8 cellular contexts compared by ENCODE assay signal in genomic region chr17:38871247-38871991, GRCh38.
A peak's percentile ranks its signal among the peaks of the same experiment; 100 is the strongest.
DNase-seq lines count a peak whose midpoint lies in the region; ATAC-seq lines count a peak whose summit lies in the region.

No MANE protein-coding gene starts in this region.

- H3K4me3 Mint-ChIP-seq in effector memory CD8-positive, alpha-beta T cell = peak overlapping the region; percentile 99
- H3K4me3 Mint-ChIP-seq in stimulated activated memory B cell treated with anti-CD40 and anti-IgM and Interleukin-4, amounts not matched to agents 10 μg/mL and 1 μg/mL and 100 μg/mL, for 72 hours = peak overlapping the region; percentile 100

- H3K4me1 ChIP-seq in ES-I3 (ENCODE audit: insufficient read depth, low read length) (peaks cover 42% of the 10 kb centered on the region), mucosa of rectum (ENCODE audit: control insufficient read depth in 2 of 2, insufficient read depth in 2 of 2, low read length in 2 of 2) (peaks cover 36 to 52% of the 10 kb centered on the region in 2 donors)

- H3K27me3 ChIP-seq in mucosa of rectum (ENCODE audit: control insufficient read depth in 2 of 2, insufficient read depth in 2 of 2, low read length in 2 of 2) = no peaks in the 10 kb centered on the region

- H3K9ac ChIP-seq in ES-I3 (ENCODE audit: low read depth, low read length) = peak overlapping the region; percentile 89
- peak overlapping the region; percentile 74 to 82 for H3K9ac ChIP-seq in mucosa of rectum (ENCODE audit: low read depth in 1 of 2, low read length in 2 of 2)

- peaks cover 66% of the 10 kb centered on the region for H3K36me3 Mint-ChIP-seq in effector memory CD8-positive, alpha-beta T cell (ENCODE audit: insufficient read depth)
- peaks cover 7% of the 10 kb centered on the region for H3K36me3 Mint-ChIP-seq in stimulated activated memory B cell treated with anti-CD40 and anti-IgM and Interleukin-4, amounts not matched to agents 10 μg/mL and 1 μg/mL and 100 μg/mL, for 72 hours

- H3K36me3 ChIP-seq in ES-I3 (ENCODE audit: insufficient read depth, low read length) = no peaks in the 10 kb centered on the region
- H3K36me3 ChIP-seq in mucosa of rectum (ENCODE audit: control insufficient read depth in 2 of 2, insufficient read depth in 2 of 2, low read length in 2 of 2) = peaks cover 0 to 16% of the 10 kb centered on the region in 2 donors

- H3K9me3 Mint-ChIP-seq in effector memory CD8-positive, alpha-beta T cell = no peaks in the 10 kb centered on the region
- no peaks in the 10 kb centered on the region for H3K9me3 Mint-ChIP-seq in stimulated activated memory B cell treated with anti-CD40 and anti-IgM and Interleukin-4, amounts not matched to agents 10 μg/mL and 1 μg/mL and 100 μg/mL, for 72 hours

- H3K9me3 ChIP-seq in ES-I3 (ENCODE audit: control insufficient read depth, insufficient read depth, low read length) (no peaks in the 10 kb centered on the region), mucosa of rectum (ENCODE audit: control insufficient read depth in 2 of 2, low read length in 2 of 2) (no peaks in the 10 kb centered on the region)

- H3K4me3 ChIP-seq in mucosa of rectum (ENCODE audit: low read length in 2 of 2) = peak overlapping the region; percentile 86 to 87

- ATAC-seq in effector memory CD8-positive, alpha-beta T cell (replicated peaks) = peak; percentile 18
- ATAC-seq in stimulated activated memory B cell treated with anti-CD40 and anti-IgM and Interleukin-4, amounts not matched to agents 10 μg/mL and 1 μg/mL and 100 μg/mL, for 72 hours = no peak
- ATAC-seq in HG03175 (IDR thresholded peaks at IDR 0.05; ENCODE audit: unreplicated experiment) = no peak

- no peaks in the 10 kb centered on the region for H3K27me3 Mint-ChIP-seq in effector memory CD8-positive, alpha-beta T cell
- H3K27me3 Mint-ChIP-seq in stimulated activated memory B cell treated with anti-CD40 and anti-IgM and Interleukin-4, amounts not matched to agents 10 μg/mL and 1 μg/mL and 100 μg/mL, for 72 hours = no peaks in the 10 kb centered on the region

- peak overlapping the region; percentile 96 to 99 for H3K27ac ChIP-seq in mucosa of rectum (ENCODE audit: low read depth in 2 of 2, low read length in 2 of 2)

- DNase-seq in MV-4-11 (lab: John Stamatoyannopoulos, UW) (peak; percentile 84), DMS79 treated with DMSO at 0.1 percent for 48 hours (lab: John Stamatoyannopoulos, UW) (no peak)
- peak; percentile 55 to 77 for DNase-seq in activated CD4-positive, alpha-beta T cell treated with anti-CD3 and anti-CD28 coated beads, Interleukin-2, amount 50 U/mL, for 24 hours (ENCODE audit: low read depth in 1 of 2, low spot score in 1 of 2)
- DNase-seq in effector memory CD8-positive, alpha-beta T cell = peak; percentile 50 to 57 (median 51)

- H3K4me1 Mint-ChIP-seq in effector memory CD8-positive, alpha-beta T cell (ENCODE audit: low read depth in 2 of 2) = peaks cover 65 to 66% of the 10 kb centered on the region in 2 donors
- H3K4me1 Mint-ChIP-seq in stimulated activated memory B cell treated with anti-CD40 and anti-IgM and Interleukin-4, amounts not matched to agents 10 μg/mL and 1 μg/mL and 100 μg/mL, for 72 hours = peaks cover 72% of the 10 kb centered on the region

- H3K27ac Mint-ChIP-seq in effector memory CD8-positive, alpha-beta T cell = peak overlapping the region; percentile 98 to 100
- peak overlapping the region; percentile 87 for H3K27ac Mint-ChIP-seq in stimulated activated memory B cell treated with anti-CD40 and anti-IgM and Interleukin-4, amounts not matched to agents 10 μg/mL and 1 μg/mL and 100 μg/mL, for 72 hours
